ENCODE assay signal across 11 cellular contexts in genomic region chr18:47174545-47175116, GRCh38. TPM values are rescaled to one million over a fixed set of nuclear protein-coding genes. Genes with fewer than 3 reads are reported as not detected.
DNase-seq lines count a peak whose midpoint lies in the region; ATAC-seq and TF ChIP-seq lines count a peak whose summit lies in the region.
"Had no signal": no experiment of that assay in that cellular context is flagged by ENCODE, and none has a peak within 500 bp of the region (broad histone marks: within the 10 kb centered on the region; RNA-seq: fewer than 3 reads in every experiment).

No MANE protein-coding gene starts in this region.

- H3K9me3 ChIP-seq in AG04450 (ENCODE audit: control insufficient read depth, insufficient read depth, low read length) = peaks cover 3% of the 10 kb centered on the region; the same call in 1 of the 2 replicates

- POLR2A ChIA-PET in AG04450 (lab: Yijun Ruan, JAX) = interaction anchor here (0.7 kb wide), 1 partner anchor 19 kb away, joined by 4 read pairs; no protein-coding TSS in a partner anchor

- no peak for DNase-seq in AG04450 (ENCODE audit: low read depth, low spot score)
- DNase-seq in HL-60 (ENCODE audit: low read depth in 1 of 2, low spot score in 1 of 2) = no peak
- no peak for DNase-seq in cardiac fibroblast (ENCODE audit: low read depth in 2 of 2)
- DNase-seq in mucosa of gallbladder (ENCODE audit: low spot score) = peak; percentile 13
- DNase-seq in stimulated activated CD4-positive, alpha-beta T cell treated with anti-CD3 and anti-CD28 coated beads, Interleukin-4, amount 100 ng/mL, for 1 hour = no peak
- DNase-seq in stimulated activated CD4-positive, alpha-beta T cell treated with anti-CD3 and anti-CD28 coated beads, Interleukin-15, amount 100 ng/mL, for 24 hours = no peak
- no peak for DNase-seq in stimulated activated naive CD8-positive, alpha-beta T cell treated with anti-CD3 and anti-CD28 coated beads, Interleukin-15, amount 100 ng/mL, for 72 hours
- DNase-seq: activated naive CD4-positive, alpha-beta T cell treated with anti-CD3 and anti-CD28 coated beads, Interleukin-2, amount 10 ng/mL, durations not matched to agents 7 days and 5 days; OCI-M1; stimulated activated naive CD4-positive, alpha-beta T cell had no signal

- H3K27me3 ChIP-seq in AG04450 (ENCODE audit: control insufficient read depth, insufficient read depth, low read length) (no peaks in the 10 kb centered on the region), HL-60 (ENCODE audit: insufficient read depth, poor library complexity, severe bottlenecking) (no peaks in the 10 kb centered on the region)

- no peak overlapping the region for H3K27ac Mint-ChIP-seq in stimulated activated naive CD8-positive, alpha-beta T cell treated with anti-CD3 and anti-CD28 coated beads, Interleukin-15, amount 100 ng/mL, for 72 hours
- H3K27ac Mint-ChIP-seq: activated naive CD4-positive, alpha-beta T cell treated with anti-CD3 and anti-CD28 coated beads, Interleukin-2, amount 10 ng/mL, durations not matched to agents 7 days and 5 days had no signal

- peaks cover 6% of the 10 kb centered on the region for H3K4me1 Mint-ChIP-seq in stimulated activated naive CD8-positive, alpha-beta T cell treated with anti-CD3 and anti-CD28 coated beads, Interleukin-15, amount 100 ng/mL, for 72 hours

- H3K27me3 Mint-ChIP-seq in stimulated activated naive CD8-positive, alpha-beta T cell treated with anti-CD3 and anti-CD28 coated beads, Interleukin-15, amount 100 ng/mL, for 72 hours = no peaks in the 10 kb centered on the region

- H3K27ac ChIP-seq in AG04450 (ENCODE audit: low read depth, low read length) = no peak overlapping the region
- H3K27ac ChIP-seq in HL-60 (replicated peaks) = no peak overlapping the region; the same call in 1 of the 2 replicates

- ATAC-seq in stimulated activated naive CD8-positive, alpha-beta T cell treated with anti-CD3 and anti-CD28 coated beads, Interleukin-15, amount 100 ng/mL, for 72 hours = no peak
- no peak for ATAC-seq in GM18907 (IDR thresholded peaks at IDR 0.05; ENCODE audit: unreplicated experiment)

- no peak overlapping the region for H3K4me3 Mint-ChIP-seq in stimulated activated naive CD8-positive, alpha-beta T cell treated with anti-CD3 and anti-CD28 coated beads, Interleukin-15, amount 100 ng/mL, for 72 hours
- H3K4me3 Mint-ChIP-seq: activated naive CD4-positive, alpha-beta T cell treated with anti-CD3 and anti-CD28 coated beads, Interleukin-2, amount 10 ng/mL, durations not matched to agents 7 days and 5 days had no signal

- H3K4me3 ChIP-seq in AG04450 (ENCODE audit: low read depth, low read length) = peak overlapping the region; percentile 83
- H3K4me3 ChIP-seq in HL-60 (replicated peaks; ENCODE audit: insufficient read depth, low read length) = peak overlapping the region; percentile 92
- peak overlapping the region; percentile 84 to 86 for H3K4me3 ChIP-seq in cardiac fibroblast (replicated peaks in 1 of 2; ENCODE audit: low read depth in 2 of 2, low read length in 2 of 2)

- TF ChIP-seq CTCF in AG04450 (IDR thresholded peaks at IDR 0.05; ENCODE audit: low read depth, low read length) = no peak
- no peak for TF ChIP-seq CTCF in HL-60 (IDR thresholded peaks at IDR 0.05; ENCODE audit: insufficient read depth, low read length)
- TF ChIP-seq CTCF in cardiac fibroblast (IDR thresholded peaks at IDR 0.05; ENCODE audit: low read depth, low read length) = no peak

- CTCF ChIA-PET in AG04450 (lab: Charles Lee) = interaction anchor here (1.4 kb wide), 1 partner anchor 30 kb away, joined by 3 read pairs; no protein-coding TSS in a partner anchor

- H3K9me3 Mint-ChIP-seq in stimulated activated naive CD8-positive, alpha-beta T cell treated with anti-CD3 and anti-CD28 coated beads, Interleukin-15, amount 100 ng/mL, for 72 hours = no peaks in the 10 kb centered on the region
- H3K9me3 Mint-ChIP-seq: activated naive CD4-positive, alpha-beta T cell treated with anti-CD3 and anti-CD28 coated beads, Interleukin-2, amount 10 ng/mL, durations not matched to agents 7 days and 5 days had no signal

RNA-seq across cellular contexts. Expression of gene IER3IP1, which starts 1.5 kb away (rescaled TPM):
- polyA plus RNA-seq in AG04450 (2011; rRNA removed) = 18.6 and 28.6 TPM in 2 replicates
- polyA minus RNA-seq in AG04450 (2011; rRNA and poly(A)+ RNA removed) = 7.3 and 13.8 TPM in 2 replicates
- total RNA-seq in mucosa of gallbladder = 11.3 TPM

RNA-seq across cellular contexts. Expression of gene HDHD2, which starts 24.3 kb away (rescaled TPM):
- 18.3 and 18.5 TPM in 2 replicates for polyA plus RNA-seq in AG04450 (2011; rRNA removed)
- 19.3 and 22.2 TPM in 2 replicates for polyA minus RNA-seq in AG04450 (2011; rRNA and poly(A)+ RNA removed)
- total RNA-seq in mucosa of gallbladder = 36.9 TPM
